Comparison of ENCODE assay signal across 1 cellular context in the genomic region with DNA sequence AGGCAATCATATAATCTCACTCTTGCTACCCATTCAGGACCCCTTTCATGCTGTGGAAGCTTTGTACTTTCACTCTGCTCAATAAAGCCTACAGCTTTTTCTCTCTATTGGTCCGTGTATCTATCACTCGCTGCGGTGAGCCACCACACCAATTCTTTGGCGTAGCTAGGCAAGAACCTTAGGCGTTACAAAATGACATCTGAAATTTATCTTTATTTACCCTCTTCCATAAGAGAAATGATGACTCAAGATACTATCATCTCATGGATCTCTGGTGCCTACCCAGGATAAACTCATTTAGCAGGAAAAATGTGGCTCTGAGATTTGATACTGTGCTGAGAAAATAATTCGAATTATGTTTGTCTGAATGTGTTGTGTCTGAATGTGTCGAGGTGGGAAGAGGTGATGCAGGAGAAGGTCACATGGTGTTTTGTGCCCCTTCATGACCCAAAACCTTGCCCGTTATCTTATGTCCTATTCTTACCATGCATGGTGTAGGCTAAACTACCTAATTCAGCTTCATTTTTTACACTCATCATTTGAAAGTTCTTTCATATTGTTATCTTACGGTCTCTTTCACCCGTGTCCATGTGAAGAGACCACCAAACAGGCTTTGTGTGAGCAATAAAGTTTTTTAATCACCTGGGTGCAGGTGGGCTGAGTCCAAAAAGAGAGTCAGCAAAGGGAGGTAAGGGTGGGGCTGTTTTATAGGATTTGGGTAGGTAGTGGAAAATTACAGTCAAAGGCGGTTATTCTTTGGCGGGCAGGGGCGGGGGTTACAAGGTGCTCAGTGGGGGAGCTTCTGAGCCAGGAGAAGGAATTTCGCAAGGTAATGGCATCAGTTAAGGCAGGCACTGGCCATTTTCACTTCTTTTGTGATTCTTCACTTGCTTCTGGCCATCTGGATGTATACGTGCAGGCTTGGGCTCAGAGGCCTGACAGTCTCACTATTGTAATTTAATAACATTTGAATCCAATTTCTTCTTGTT.
TF ChIP-seq lines count a peak whose summit lies in the region.

No MANE protein-coding gene starts in this region.

TF ChIP-seq in SK-N-SH, 30 proteins besides CTCF, POLR2A, EP300 and RAD21 (continued from another document):
- TF ChIP-seq, protein P1, sequence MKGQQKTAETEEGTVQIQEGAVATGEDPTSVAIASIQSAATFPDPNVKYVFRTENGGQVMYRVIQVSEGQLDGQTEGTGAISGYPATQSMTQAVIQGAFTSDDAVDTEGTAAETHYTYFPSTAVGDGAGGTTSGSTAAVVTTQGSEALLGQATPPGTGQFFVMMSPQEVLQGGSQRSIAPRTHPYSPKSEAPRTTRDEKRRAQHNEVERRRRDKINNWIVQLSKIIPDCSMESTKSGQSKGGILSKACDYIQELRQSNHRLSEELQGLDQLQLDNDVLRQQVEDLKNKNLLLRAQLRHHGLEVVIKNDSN (IDR thresholded peaks at IDR 0.05; ENCODE audit: borderline replicate concordance, low read depth), result peak; percentile 46; the same call in 1 of the 2 replicates
- TF ChIP-seq POLR2AphosphoS5 (IDR thresholded peaks at IDR 0.05; ENCODE audit: low read depth, low read length) (peak; percentile 13; the same call in 1 of the 2 replicates), GABPA (IDR thresholded peaks at IDR 0.05; ENCODE audit: low read depth) (no peak), FOSL2 (IDR thresholded peaks at IDR 0.05; ENCODE audit: borderline replicate concordance, low read depth) (peak; percentile 54; the same call in 1 of the 2 replicates), TEAD4 (IDR thresholded peaks at IDR 0.05; ENCODE audit: borderline replicate concordance, insufficient read depth) (no peak), TCF12 (IDR thresholded peaks at IDR 0.05) (peak; percentile 69), JUND (IDR thresholded peaks at IDR 0.05) (peak; percentile 74), EZH2phosphoT487 (IDR thresholded peaks at IDR 0.05; ENCODE audit: borderline replicate concordance, low read depth) (no peak), GATA2 (CRISPR knock-in tag; IDR thresholded peaks at IDR 0.05) (no peak), NRF1 (IDR thresholded peaks at IDR 0.05; ENCODE audit: low read depth, low read length) (no peak), FOXJ3 (CRISPR knock-in tag; IDR thresholded peaks at IDR 0.05) (no peak), SIN3A (IDR thresholded peaks at IDR 0.05; ENCODE audit: borderline replicate concordance, low read depth, low read length) (no peak), MEF2A (IDR thresholded peaks at IDR 0.05; ENCODE audit: borderline replicate concordance, low read depth) (no peak), RXRA (IDR thresholded peaks at IDR 0.05; ENCODE audit: borderline replicate concordance, low read depth) (no peak), ELF1 (IDR thresholded peaks at IDR 0.05) (no peak), SMC3 (IDR thresholded peaks at IDR 0.05; ENCODE audit: low read depth, low read length) (no peak), RCOR1 (IDR thresholded peaks at IDR 0.05; ENCODE audit: low read length) (no peak)
- TF ChIP-seq, protein P2, sequence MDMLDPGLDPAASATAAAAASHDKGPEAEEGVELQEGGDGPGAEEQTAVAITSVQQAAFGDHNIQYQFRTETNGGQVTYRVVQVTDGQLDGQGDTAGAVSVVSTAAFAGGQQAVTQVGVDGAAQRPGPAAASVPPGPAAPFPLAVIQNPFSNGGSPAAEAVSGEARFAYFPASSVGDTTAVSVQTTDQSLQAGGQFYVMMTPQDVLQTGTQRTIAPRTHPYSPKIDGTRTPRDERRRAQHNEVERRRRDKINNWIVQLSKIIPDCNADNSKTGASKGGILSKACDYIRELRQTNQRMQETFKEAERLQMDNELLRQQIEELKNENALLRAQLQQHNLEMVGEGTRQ (IDR thresholded peaks at IDR 0.05; ENCODE audit: borderline replicate concordance, low read depth, low read length), result no peak
- TF ChIP-seq, protein P3, sequence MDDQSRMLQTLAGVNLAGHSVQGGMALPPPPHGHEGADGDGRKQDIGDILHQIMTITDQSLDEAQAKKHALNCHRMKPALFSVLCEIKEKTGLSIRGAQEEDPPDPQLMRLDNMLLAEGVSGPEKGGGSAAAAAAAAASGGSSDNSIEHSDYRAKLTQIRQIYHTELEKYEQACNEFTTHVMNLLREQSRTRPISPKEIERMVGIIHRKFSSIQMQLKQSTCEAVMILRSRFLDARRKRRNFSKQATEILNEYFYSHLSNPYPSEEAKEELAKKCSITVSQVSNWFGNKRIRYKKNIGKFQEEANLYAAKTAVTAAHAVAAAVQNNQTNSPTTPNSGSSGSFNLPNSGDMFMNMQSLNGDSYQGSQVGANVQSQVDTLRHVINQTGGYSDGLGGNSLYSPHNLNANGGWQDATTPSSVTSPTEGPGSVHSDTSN (IDR thresholded peaks at IDR 0.05), result peak; percentile 70
- TF ChIP-seq, protein P4, sequence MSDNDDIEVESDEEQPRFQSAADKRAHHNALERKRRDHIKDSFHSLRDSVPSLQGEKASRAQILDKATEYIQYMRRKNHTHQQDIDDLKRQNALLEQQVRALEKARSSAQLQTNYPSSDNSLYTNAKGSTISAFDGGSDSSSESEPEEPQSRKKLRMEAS (IDR thresholded peaks at IDR 0.05; ENCODE audit: low read depth), result peak; percentile 49; the same call in 1 of the 2 replicates
- TF ChIP-seq, protein P5, sequence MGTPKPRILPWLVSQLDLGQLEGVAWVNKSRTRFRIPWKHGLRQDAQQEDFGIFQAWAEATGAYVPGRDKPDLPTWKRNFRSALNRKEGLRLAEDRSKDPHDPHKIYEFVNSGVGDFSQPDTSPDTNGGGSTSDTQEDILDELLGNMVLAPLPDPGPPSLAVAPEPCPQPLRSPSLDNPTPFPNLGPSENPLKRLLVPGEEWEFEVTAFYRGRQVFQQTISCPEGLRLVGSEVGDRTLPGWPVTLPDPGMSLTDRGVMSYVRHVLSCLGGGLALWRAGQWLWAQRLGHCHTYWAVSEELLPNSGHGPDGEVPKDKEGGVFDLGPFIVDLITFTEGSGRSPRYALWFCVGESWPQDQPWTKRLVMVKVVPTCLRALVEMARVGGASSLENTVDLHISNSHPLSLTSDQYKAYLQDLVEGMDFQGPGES (IDR thresholded peaks at IDR 0.05; ENCODE audit: low read depth, low read length), result no peak
- TF ChIP-seq, protein P6, sequence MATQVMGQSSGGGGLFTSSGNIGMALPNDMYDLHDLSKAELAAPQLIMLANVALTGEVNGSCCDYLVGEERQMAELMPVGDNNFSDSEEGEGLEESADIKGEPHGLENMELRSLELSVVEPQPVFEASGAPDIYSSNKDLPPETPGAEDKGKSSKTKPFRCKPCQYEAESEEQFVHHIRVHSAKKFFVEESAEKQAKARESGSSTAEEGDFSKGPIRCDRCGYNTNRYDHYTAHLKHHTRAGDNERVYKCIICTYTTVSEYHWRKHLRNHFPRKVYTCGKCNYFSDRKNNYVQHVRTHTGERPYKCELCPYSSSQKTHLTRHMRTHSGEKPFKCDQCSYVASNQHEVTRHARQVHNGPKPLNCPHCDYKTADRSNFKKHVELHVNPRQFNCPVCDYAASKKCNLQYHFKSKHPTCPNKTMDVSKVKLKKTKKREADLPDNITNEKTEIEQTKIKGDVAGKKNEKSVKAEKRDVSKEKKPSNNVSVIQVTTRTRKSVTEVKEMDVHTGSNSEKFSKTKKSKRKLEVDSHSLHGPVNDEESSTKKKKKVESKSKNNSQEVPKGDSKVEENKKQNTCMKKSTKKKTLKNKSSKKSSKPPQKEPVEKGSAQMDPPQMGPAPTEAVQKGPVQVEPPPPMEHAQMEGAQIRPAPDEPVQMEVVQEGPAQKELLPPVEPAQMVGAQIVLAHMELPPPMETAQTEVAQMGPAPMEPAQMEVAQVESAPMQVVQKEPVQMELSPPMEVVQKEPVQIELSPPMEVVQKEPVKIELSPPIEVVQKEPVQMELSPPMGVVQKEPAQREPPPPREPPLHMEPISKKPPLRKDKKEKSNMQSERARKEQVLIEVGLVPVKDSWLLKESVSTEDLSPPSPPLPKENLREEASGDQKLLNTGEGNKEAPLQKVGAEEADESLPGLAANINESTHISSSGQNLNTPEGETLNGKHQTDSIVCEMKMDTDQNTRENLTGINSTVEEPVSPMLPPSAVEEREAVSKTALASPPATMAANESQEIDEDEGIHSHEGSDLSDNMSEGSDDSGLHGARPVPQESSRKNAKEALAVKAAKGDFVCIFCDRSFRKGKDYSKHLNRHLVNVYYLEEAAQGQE (IDR thresholded peaks at IDR 0.05; ENCODE audit: low read depth, low read length), result no peak
- TF ChIP-seq, protein P7, sequence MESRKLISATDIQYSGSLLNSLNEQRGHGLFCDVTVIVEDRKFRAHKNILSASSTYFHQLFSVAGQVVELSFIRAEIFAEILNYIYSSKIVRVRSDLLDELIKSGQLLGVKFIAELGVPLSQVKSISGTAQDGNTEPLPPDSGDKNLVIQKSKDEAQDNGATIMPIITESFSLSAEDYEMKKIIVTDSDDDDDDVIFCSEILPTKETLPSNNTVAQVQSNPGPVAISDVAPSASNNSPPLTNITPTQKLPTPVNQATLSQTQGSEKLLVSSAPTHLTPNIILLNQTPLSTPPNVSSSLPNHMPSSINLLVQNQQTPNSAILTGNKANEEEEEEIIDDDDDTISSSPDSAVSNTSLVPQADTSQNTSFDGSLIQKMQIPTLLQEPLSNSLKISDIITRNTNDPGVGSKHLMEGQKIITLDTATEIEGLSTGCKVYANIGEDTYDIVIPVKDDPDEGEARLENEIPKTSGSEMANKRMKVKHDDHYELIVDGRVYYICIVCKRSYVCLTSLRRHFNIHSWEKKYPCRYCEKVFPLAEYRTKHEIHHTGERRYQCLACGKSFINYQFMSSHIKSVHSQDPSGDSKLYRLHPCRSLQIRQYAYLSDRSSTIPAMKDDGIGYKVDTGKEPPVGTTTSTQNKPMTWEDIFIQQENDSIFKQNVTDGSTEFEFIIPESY (IDR thresholded peaks at IDR 0.05; ENCODE audit: borderline replicate concordance, low read depth), result no peak
TF ChIP-seq in SK-N-SH: peak in this region for 8.
